ENCODE assay signal across 1 cellular context in genomic region chr1:43348809-43349593, GRCh38.
A peak's percentile ranks its signal among the peaks of the same experiment; 100 is the strongest.
TF ChIP-seq lines count a peak whose summit lies in the region.

No MANE protein-coding gene starts in this region.

TF ChIP-seq in HepG2, 621 proteins besides CTCF, POLR2A, EP300 and RAD21 (continued from another document and continues in another):
- TF ChIP-seq UBTF (CRISPR knock-in tag; IDR thresholded peaks at IDR 0.05) (peak; percentile 81; the same call in 1 of the 2 replicates), KLF11 (CRISPR knock-in tag; IDR thresholded peaks at IDR 0.05) (peak; percentile 17; the same call in 1 of the 2 replicates), ZBTB44 (CRISPR knock-in tag; IDR thresholded peaks at IDR 0.05) (no peak), ETV6 (CRISPR knock-in tag; conservative IDR thresholded peaks at IDR 0.05) (peak; percentile 27), KAT8 (CRISPR knock-in tag; IDR thresholded peaks at IDR 0.05) (peak; percentile 81), ZNF609 (CRISPR knock-in tag; IDR thresholded peaks at IDR 0.05; ENCODE audit: borderline replicate concordance) (peak; percentile 67), ZNF431 (CRISPR knock-in tag; IDR thresholded peaks at IDR 0.05; ENCODE audit: borderline replicate concordance, low read depth) (peak; percentile 28; the same call in 1 of the 2 replicates), MATR3 (CRISPR knock-in tag; IDR thresholded peaks at IDR 0.05) (no peak), MXI1 (IDR thresholded peaks at IDR 0.05; ENCODE audit: borderline replicate concordance, low read depth, low read length) (peak; percentile 39; the same call in 1 of the 3 replicates), ZSCAN25 (CRISPR knock-in tag; IDR thresholded peaks at IDR 0.05) (peak; percentile 73; the same call in 1 of the 2 replicates), ZNF546 (CRISPR knock-in tag; conservative IDR thresholded peaks at IDR 0.05) (peak; percentile 60; the same call in 1 of the 2 replicates), KDM6A (CRISPR knock-in tag; IDR thresholded peaks at IDR 0.05; ENCODE audit: low read depth) (no peak), BCL6 (CRISPR knock-in tag; IDR thresholded peaks at IDR 0.05) (peak; percentile 37; the same call in 1 of the 2 replicates), ZNF678 (CRISPR knock-in tag; IDR thresholded peaks at IDR 0.05) (0 out of 2 replicates have a peak, but pooled peaks have one; percentile 81), ZIK1 (CRISPR knock-in tag; IDR thresholded peaks at IDR 0.05; ENCODE audit: borderline replicate concordance, low read depth) (0 out of 2 replicates have a peak, but pooled peaks have one; percentile 43), RBAK (CRISPR knock-in tag; IDR thresholded peaks at IDR 0.05) (no peak), AGO2 (optimal IDR thresholded peaks at IDR 0.05; ENCODE audit: low read depth, low read length) (peak; percentile 50), DMAP1 (CRISPR knock-in tag; IDR thresholded peaks at IDR 0.05) (peak; percentile 93), PHF21A (CRISPR knock-in tag; IDR thresholded peaks at IDR 0.05) (no peak; the same call in 1 of the 2 replicates), CREB3 (CRISPR knock-in tag; IDR thresholded peaks at IDR 0.05) (peak; percentile 37; the same call in 1 of the 2 replicates), PHF20 (CRISPR knock-in tag; IDR thresholded peaks at IDR 0.05) (peak; percentile 63), ZBTB34 (CRISPR knock-in tag; IDR thresholded peaks at IDR 0.05) (0 out of 2 replicates have a peak, but pooled peaks have one; percentile 10), ZNF556 (CRISPR knock-in tag; IDR thresholded peaks at IDR 0.05; ENCODE audit: borderline replicate concordance) (peak; percentile 78; the same call in 1 of the 2 replicates), TFE3 (CRISPR knock-in tag; IDR thresholded peaks at IDR 0.05) (0 out of 2 replicates have a peak, but pooled peaks have one; percentile 24), GABPB1 (CRISPR knock-in tag; IDR thresholded peaks at IDR 0.05) (peak; percentile 89), ZSCAN29 (CRISPR knock-in tag; conservative IDR thresholded peaks at IDR 0.05) (peak; percentile 44), NR1H2 (CRISPR knock-in tag; IDR thresholded peaks at IDR 0.05; ENCODE audit: borderline replicate concordance, low read depth) (0 out of 2 replicates have a peak, but pooled peaks have one; percentile 15), SMC3 (IDR thresholded peaks at IDR 0.05; ENCODE audit: low read length) (no peak), PPARG (CRISPR knock-in tag; conservative IDR thresholded peaks at IDR 0.05) (peak; percentile 11; the same call in 1 of the 2 replicates), ZNF574 (CRISPR knock-in tag; IDR thresholded peaks at IDR 0.05) (peak; percentile 59), WIZ (CRISPR knock-in tag; IDR thresholded peaks at IDR 0.05) (0 out of 2 replicates have a peak, but pooled peaks have one; percentile 50), ZBTB14 (CRISPR knock-in tag; IDR thresholded peaks at IDR 0.05) (0 out of 2 replicates have a peak, but pooled peaks have one; percentile 34), PAXIP1 (CRISPR knock-in tag; conservative IDR thresholded peaks at IDR 0.05) (peak; percentile 50; the same call in 1 of the 2 replicates), ZFX (CRISPR knock-in tag; IDR thresholded peaks at IDR 0.05; ENCODE audit: low read depth) (peak; percentile 98), TBX2 (CRISPR knock-in tag; IDR thresholded peaks at IDR 0.05; ENCODE audit: borderline replicate concordance) (0 out of 2 replicates have a peak, but pooled peaks have one; percentile 24), PHF8 (CRISPR knock-in tag; IDR thresholded peaks at IDR 0.05) (peak; percentile 94), ARNT2 (CRISPR knock-in tag; IDR thresholded peaks at IDR 0.05; ENCODE audit: low read depth) (peak; percentile 8; the same call in 1 of the 2 replicates)
